Comparison of ENCODE assay signal across 15 cellular contexts in genomic region chr13:94218537-94218936, GRCh38.
DNase-seq lines count a peak whose midpoint lies in the region; ATAC-seq and TF ChIP-seq lines count a peak whose summit lies in the region.
"Had no signal": no experiment of that assay in that cellular context is flagged by ENCODE, and none has a peak within 500 bp of the region (broad histone marks: within the 10 kb centered on the region; RNA-seq: fewer than 3 reads in every experiment).

No MANE protein-coding gene starts in this region.

- peak overlapping the region; percentile 52 for H3K4me3 Mint-ChIP-seq in WTC11
- H3K4me3 Mint-ChIP-seq: CD4-positive, alpha-beta memory T cell had no signal

- peaks cover 4% of the 10 kb centered on the region for H3K9me3 Mint-ChIP-seq in WTC11

- peaks cover 3% of the 10 kb centered on the region; the same call in 1 of the 2 replicates for H3K27me3 Mint-ChIP-seq in WTC11 (ENCODE audit: low read depth)

- in situ Hi-C loops in HAP-1 (cut with MboI; ENCODE audit: low sequenced_read_pairs) = no loop called here

- H3K27ac Mint-ChIP-seq in WTC11 = no peak overlapping the region
- H3K27ac Mint-ChIP-seq: CD4-positive, alpha-beta memory T cell had no signal

- H3K36me3 ChIP-seq in HAP-1 (replicated peaks) (no peaks in the 10 kb centered on the region), iPS-18a (ENCODE audit: control insufficient read depth, low read depth, low read length) (no peaks in the 10 kb centered on the region)
- H3K36me3 ChIP-seq: BE2C had no signal

- no peak overlapping the region for H3K4me3 ChIP-seq in HAP-1
- peak overlapping the region; percentile 7 for H3K4me3 ChIP-seq in iPS-18a (ENCODE audit: low read length)
- H3K4me3 ChIP-seq: A549 had no signal

- ATAC-seq in WTC11 = peak; percentile 95
- ATAC-seq in GM19467 (IDR thresholded peaks at IDR 0.05; ENCODE audit: unreplicated experiment) = no peak
- ATAC-seq: A549, HepG2 had no signal

- POLR2A ChIA-PET in WTC11 (lab: Charles Lee) = no interaction called here

- H3K36me3 Mint-ChIP-seq in WTC11 = no peaks in the 10 kb centered on the region
- H3K36me3 Mint-ChIP-seq: CD4-positive, alpha-beta memory T cell had no signal

- H3K27me3 ChIP-seq in HAP-1 (ENCODE audit: low read depth) = no peaks in the 10 kb centered on the region
- no peaks in the 10 kb centered on the region for H3K27me3 ChIP-seq in iPS-18a (ENCODE audit: control insufficient read depth, insufficient read depth, low read length)
- H3K27me3 ChIP-seq: BE2C had no signal

- no peak overlapping the region for H3K27ac ChIP-seq in iPS-18a (ENCODE audit: low read length)
- H3K27ac ChIP-seq: A549, C4-2B, HL-60, KMS-11 had no signal

- CTCF ChIA-PET in WTC11 (lab: Charles Lee) = interaction anchor here (0.6 to 1.3 kb wide), 2 partner anchors 27 to 127 kb away, joined by 3 to 4 read pairs; no protein-coding TSS in a partner anchor

- no peaks in the 10 kb centered on the region for H3K9me3 ChIP-seq in HAP-1
- no peaks in the 10 kb centered on the region for H3K9me3 ChIP-seq in iPS-18a (ENCODE audit: control insufficient read depth, low read depth, low read length)
- H3K9me3 ChIP-seq: A549, BE2C had no signal

- H3K4me1 Mint-ChIP-seq in WTC11 = peaks cover 47% of the 10 kb centered on the region
- H3K4me1 Mint-ChIP-seq: CD4-positive, alpha-beta memory T cell had no signal

- no peak for TF ChIP-seq CTCF in WTC11 (IDR thresholded peaks at IDR 0.05)

- peak; percentile 54 to 88 for DNase-seq in HAP-1 (ENCODE audit: low spot score in 2 of 2)
- no peak for DNase-seq in WTC11 (ENCODE audit: low spot score)
- DNase-seq in inferior parietal cortex (ENCODE audit: extremely low spot score) = no peak
- DNase-seq in NCI-H526 (lab: John Stamatoyannopoulos, UW) = no peak
- DNase-seq: BE2C; CD4-positive, alpha-beta memory T cell; DMS79; GDM1 had no signal

- H3K9ac ChIP-seq in iPS-18a (ENCODE audit: low read length) = no peak overlapping the region
- H3K9ac ChIP-seq: KMS-11 had no signal

- H3K4me1 ChIP-seq in HAP-1 (peaks cover 47% of the 10 kb centered on the region), iPS-18a (ENCODE audit: control insufficient read depth, low read depth, low read length) (peaks cover 22% of the 10 kb centered on the region)
- H3K4me1 ChIP-seq: A549 had no signal

TF ChIP-seq in WTC11, 78 proteins besides CTCF, POLR2A, EP300 and RAD21:
- TF ChIP-seq, protein P1, sequence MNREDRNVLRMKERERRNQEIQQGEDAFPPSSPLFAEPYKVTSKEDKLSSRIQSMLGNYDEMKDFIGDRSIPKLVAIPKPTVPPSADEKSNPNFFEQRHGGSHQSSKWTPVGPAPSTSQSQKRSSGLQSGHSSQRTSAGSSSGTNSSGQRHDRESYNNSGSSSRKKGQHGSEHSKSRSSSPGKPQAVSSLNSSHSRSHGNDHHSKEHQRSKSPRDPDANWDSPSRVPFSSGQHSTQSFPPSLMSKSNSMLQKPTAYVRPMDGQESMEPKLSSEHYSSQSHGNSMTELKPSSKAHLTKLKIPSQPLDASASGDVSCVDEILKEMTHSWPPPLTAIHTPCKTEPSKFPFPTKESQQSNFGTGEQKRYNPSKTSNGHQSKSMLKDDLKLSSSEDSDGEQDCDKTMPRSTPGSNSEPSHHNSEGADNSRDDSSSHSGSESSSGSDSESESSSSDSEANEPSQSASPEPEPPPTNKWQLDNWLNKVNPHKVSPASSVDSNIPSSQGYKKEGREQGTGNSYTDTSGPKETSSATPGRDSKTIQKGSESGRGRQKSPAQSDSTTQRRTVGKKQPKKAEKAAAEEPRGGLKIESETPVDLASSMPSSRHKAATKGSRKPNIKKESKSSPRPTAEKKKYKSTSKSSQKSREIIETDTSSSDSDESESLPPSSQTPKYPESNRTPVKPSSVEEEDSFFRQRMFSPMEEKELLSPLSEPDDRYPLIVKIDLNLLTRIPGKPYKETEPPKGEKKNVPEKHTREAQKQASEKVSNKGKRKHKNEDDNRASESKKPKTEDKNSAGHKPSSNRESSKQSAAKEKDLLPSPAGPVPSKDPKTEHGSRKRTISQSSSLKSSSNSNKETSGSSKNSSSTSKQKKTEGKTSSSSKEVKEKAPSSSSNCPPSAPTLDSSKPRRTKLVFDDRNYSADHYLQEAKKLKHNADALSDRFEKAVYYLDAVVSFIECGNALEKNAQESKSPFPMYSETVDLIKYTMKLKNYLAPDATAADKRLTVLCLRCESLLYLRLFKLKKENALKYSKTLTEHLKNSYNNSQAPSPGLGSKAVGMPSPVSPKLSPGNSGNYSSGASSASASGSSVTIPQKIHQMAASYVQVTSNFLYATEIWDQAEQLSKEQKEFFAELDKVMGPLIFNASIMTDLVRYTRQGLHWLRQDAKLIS (CRISPR knock-in tag; IDR thresholded peaks at IDR 0.05; ENCODE audit: borderline replicate concordance) = no peak
- no peak for TF ChIP-seq ZNF317 (CRISPR knock-in tag; IDR thresholded peaks at IDR 0.05; ENCODE audit: borderline replicate concordance, low read depth)
- TF ChIP-seq GABPB1 (CRISPR knock-in tag; IDR thresholded peaks at IDR 0.05) = no peak
- no peak for TF ChIP-seq FOXP1 (CRISPR knock-in tag; IDR thresholded peaks at IDR 0.05; ENCODE audit: borderline replicate concordance)
- TF ChIP-seq CREB1 (CRISPR knock-in tag; IDR thresholded peaks at IDR 0.05) = no peak
- TF ChIP-seq PRRX2 (CRISPR knock-in tag; IDR thresholded peaks at IDR 0.05) = no peak
- no peak for TF ChIP-seq JUN (CRISPR knock-in tag; IDR thresholded peaks at IDR 0.05)
- TF ChIP-seq ZNF416 (CRISPR knock-in tag; IDR thresholded peaks at IDR 0.05) = no peak
- no peak for TF ChIP-seq ZSCAN18 (CRISPR knock-in tag; IDR thresholded peaks at IDR 0.05)
- TF ChIP-seq E2F1 (CRISPR knock-in tag; IDR thresholded peaks at IDR 0.05) = no peak
- no peak for TF ChIP-seq NR3C1 (CRISPR knock-in tag; conservative IDR thresholded peaks at IDR 0.05; ENCODE audit: low read depth)
- TF ChIP-seq HMGA2 (CRISPR knock-in tag; IDR thresholded peaks at IDR 0.05) = no peak

Comparison
In these comparisons a context has a peak if more than half of its experiments do, and no peak if none do; other contexts are left out.
1. DNase-seq: peak in HAP-1 (2 of 2); none in WTC11 (single experiment), inferior parietal cortex (single experiment) and NCI-H526 (0 of 2).